In the genomic region with DNA sequence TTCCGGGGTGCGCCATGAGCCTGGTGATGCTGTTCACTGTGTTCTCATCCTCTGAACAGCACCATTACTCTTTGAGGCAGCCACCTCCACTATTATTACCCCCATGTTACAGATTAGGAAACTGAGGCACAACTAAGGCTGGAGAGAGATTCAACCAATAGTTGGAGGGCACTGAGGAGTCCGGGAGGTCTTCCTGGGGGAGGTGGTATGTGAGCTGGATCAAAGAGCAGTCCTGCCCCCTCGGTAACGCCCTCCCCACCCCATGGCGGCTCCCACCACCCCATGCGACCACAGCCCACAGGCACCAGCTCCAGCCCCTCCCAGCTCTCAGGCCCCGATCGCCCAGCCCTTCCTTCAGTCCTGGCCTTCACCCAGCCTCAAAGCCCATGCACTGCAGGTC, we compare ENCODE assay signal across 29 cellular contexts.
"Had no signal": no experiment of that assay in that cellular context is flagged by ENCODE, and none has a peak within 500 bp of the region (broad histone marks: within the 10 kb centered on the region; RNA-seq: fewer than 3 reads in every experiment).

No MANE protein-coding gene starts in this region.

- H3K36me3 Mint-ChIP-seq: stimulated activated effector memory CD8-positive, alpha-beta T cell treated with anti-CD3 and anti-CD28 coated beads, Interleukin-12 subunit alpha, Interleukin-12 subunit beta, amount 100 ng/mL, for 72 hours; type B pancreatic cell had no signal

- H3K27me3 ChIP-seq: neutrophil, ovary, right atrium auricular region, suprapubic skin, tibial nerve, vagina had no signal

- H3K4me1 Mint-ChIP-seq: naive thymus-derived CD8-positive, alpha-beta T cell; stimulated activated effector memory CD8-positive, alpha-beta T cell treated with anti-CD3 and anti-CD28 coated beads, Interleukin-12 subunit alpha, Interleukin-12 subunit beta, amount 100 ng/mL, for 72 hours had no signal

- DNase-seq: hippocampal formation; kidney glomerular epithelial cell; left cardiac atrium; left ventricle myocardium superior; lower lobe of right lung; mammary epithelial cell; mesenchymal stem cell; naive thymus-derived CD8-positive, alpha-beta T cell; occipital lobe; ovary; stimulated activated CD4-positive, alpha-beta T cell treated with anti-CD3 and anti-CD28 coated beads, Interleukin-12 subunit alpha, Interleukin-12 subunit beta, amount 100 ng/mL, for 4 hours; stimulated activated CD4-positive, alpha-beta T cell treated with anti-CD3 and anti-CD28 coated beads, Interleukin-15, amount 100 ng/mL, for 24 hours; stimulated activated CD4-positive, alpha-beta T cell treated with anti-CD3 and anti-CD28 coated beads, Interleukin-2, amount 100 ng/mL, for 24 hours; stimulated activated CD4-positive, alpha-beta T cell treated with anti-CD3 and anti-CD28 coated beads, Interleukin-4, amount 100 ng/mL, for 24 hours; stimulated activated naive CD4-positive, alpha-beta T cell had no signal

- H3K36me3 ChIP-seq: lower lobe of right lung, neutrophil, ovary, right atrium auricular region, suprapubic skin, thoracic aorta, vagina had no signal

- H3K27ac ChIP-seq: lower lobe of right lung, neutrophil, ovary, right atrium auricular region, skin epidermis, suprapubic skin, thoracic aorta, tibial nerve, vagina had no signal

- H3K4me1 ChIP-seq: lower lobe of right lung, right atrium auricular region, suprapubic skin, tibial nerve, vagina had no signal

- H3K27ac Mint-ChIP-seq: naive thymus-derived CD8-positive, alpha-beta T cell; nephron; stimulated activated effector memory CD8-positive, alpha-beta T cell treated with anti-CD3 and anti-CD28 coated beads, Interleukin-12 subunit alpha, Interleukin-12 subunit beta, amount 100 ng/mL, for 72 hours; stimulated activated naive CD8-positive, alpha-beta T cell treated with anti-CD3 and anti-CD28 coated beads, Interleukin-15, Interleukin-2, amounts not matched to agents 100 ng/mL and 50 ng/mL, for 24 hours; type B pancreatic cell had no signal

- H3K9me3 ChIP-seq: lower lobe of right lung, neutrophil, ovary, right atrium auricular region, suprapubic skin, thoracic aorta, tibial nerve, vagina had no signal

- H3K4me3 ChIP-seq: lower lobe of right lung, ovary, right atrium auricular region, skin epidermis, suprapubic skin, thoracic aorta, tibial nerve, vagina had no signal

- H3K9me3 Mint-ChIP-seq: naive thymus-derived CD8-positive, alpha-beta T cell; nephron; neural crest cell; stimulated activated effector memory CD8-positive, alpha-beta T cell treated with anti-CD3 and anti-CD28 coated beads, Interleukin-12 subunit alpha, Interleukin-12 subunit beta, amount 100 ng/mL, for 72 hours; stimulated activated naive CD8-positive, alpha-beta T cell treated with anti-CD3 and anti-CD28 coated beads, Interleukin-15, Interleukin-2, amounts not matched to agents 100 ng/mL and 50 ng/mL, for 24 hours; type B pancreatic cell had no signal

- ATAC-seq: left cardiac atrium; left ventricle myocardium superior; lower lobe of right lung; naive thymus-derived CD8-positive, alpha-beta T cell; sciatic nerve; stimulated activated effector memory CD8-positive, alpha-beta T cell treated with anti-CD3 and anti-CD28 coated beads, Interleukin-12 subunit alpha, Interleukin-12 subunit beta, amount 100 ng/mL, for 72 hours had no signal

- FAIRE-seq: keratinocyte had no signal

- H3K27me3 Mint-ChIP-seq: naive thymus-derived CD8-positive, alpha-beta T cell; stimulated activated naive CD8-positive, alpha-beta T cell treated with anti-CD3 and anti-CD28 coated beads, Interleukin-15, Interleukin-2, amounts not matched to agents 100 ng/mL and 50 ng/mL, for 24 hours; type B pancreatic cell had no signal

- H3K4me3 Mint-ChIP-seq: naive thymus-derived CD8-positive, alpha-beta T cell; nephron; neural crest cell; stimulated activated effector memory CD8-positive, alpha-beta T cell treated with anti-CD3 and anti-CD28 coated beads, Interleukin-12 subunit alpha, Interleukin-12 subunit beta, amount 100 ng/mL, for 72 hours; stimulated activated naive CD8-positive, alpha-beta T cell treated with anti-CD3 and anti-CD28 coated beads, Interleukin-15, Interleukin-2, amounts not matched to agents 100 ng/mL and 50 ng/mL, for 24 hours; type B pancreatic cell had no signal
